Comparison of ENCODE assay signal across 6 cellular contexts in genomic region chr12:55706840-55707671, GRCh38. TPM values are rescaled to one million over a fixed set of nuclear protein-coding genes. Genes with fewer than 3 reads are reported as not detected.
A peak's percentile ranks its signal among the peaks of the same experiment; 100 is the strongest.
DNase-seq lines count a peak whose midpoint lies in the region; ATAC-seq and TF ChIP-seq lines count a peak whose summit lies in the region.

No MANE protein-coding gene starts in this region.

- peaks cover 21% of the 10 kb centered on the region for H3K4me1 Mint-ChIP-seq in CD4-positive, alpha-beta T cell (ENCODE audit: low read depth)
- H3K4me1 Mint-ChIP-seq in T-cell = peaks cover 16 to 23% (median 19%) of the 10 kb centered on the region in 3 donors

- peak overlapping the region; percentile 48 for H3K4me3 ChIP-seq in kidney epithelial cell (ENCODE audit: low read depth, low read length)

- no peak for DNase-seq in CD4-positive, alpha-beta T cell
- DNase-seq in T-cell (no peak), kidney epithelial cell (ENCODE audit: low read depth) (no peak), NCI-H82 (lab: John Stamatoyannopoulos, UW) (no peak), T-helper 9 cell (no peak)

- intact Hi-C loops in CD4-positive, alpha-beta T cell (cut with DNase I, micrococcal nuclease) = no loop called here

- no peak for TF ChIP-seq CTCF in CD4-positive, alpha-beta T cell (IDR thresholded peaks at IDR 0.05)
- no peak for TF ChIP-seq CTCF in kidney epithelial cell (IDR thresholded peaks at IDR 0.05; ENCODE audit: insufficient read depth, low read length, poor library complexity, severe bottlenecking)

- H3K36me3 Mint-ChIP-seq in CD4-positive, alpha-beta T cell (ENCODE audit: low read depth) = no peaks in the 10 kb centered on the region
- no peaks in the 10 kb centered on the region for H3K36me3 Mint-ChIP-seq in T-cell

- no peaks in the 10 kb centered on the region for H3K9me3 Mint-ChIP-seq in CD4-positive, alpha-beta T cell
- H3K9me3 Mint-ChIP-seq in T-cell = no peaks in the 10 kb centered on the region

- peak; percentile 12 for ATAC-seq in CD4-positive, alpha-beta T cell (ENCODE audit: poor library complexity)
- peak; percentile 20 to 43 (median 31) for ATAC-seq in T-cell (replicated peaks in 1 of 4)
- no peak for ATAC-seq in GM18867 (IDR thresholded peaks at IDR 0.05; ENCODE audit: unreplicated experiment)

- H3K27ac ChIP-seq in CD4-positive, alpha-beta T cell (ENCODE audit: low read depth, low read length) = no peak overlapping the region

- H3K27me3 ChIP-seq in CD4-positive, alpha-beta T cell (ENCODE audit: control insufficient read depth, insufficient read depth, low read length) = peaks cover 7% of the 10 kb centered on the region
- peaks cover 6% of the 10 kb centered on the region for H3K27me3 ChIP-seq in kidney epithelial cell (ENCODE audit: control insufficient read depth, insufficient read depth, low read length)

- POLR2A ChIA-PET in CD4-positive, alpha-beta T cell (lab: Charles Lee) = interaction anchor here (0.9 to 1.2 kb wide), 3 partner anchors 9 to 122 kb away, joined by 3 to 6 read pairs (median 4); partner anchors contain the start of genes BLOC1S1, CD63 and DNAJC14
- POLR2A ChIA-PET in T-cell (lab: Charles Lee) = no interaction called here

- H3K36me3 ChIP-seq in kidney epithelial cell (ENCODE audit: control insufficient read depth, insufficient read depth, low read length) = no peaks in the 10 kb centered on the region

- CTCF ChIA-PET in CD4-positive, alpha-beta T cell (lab: Charles Lee) = interaction anchor here (1.1 kb wide), 1 partner anchor 30 kb away, joined by 3 read pairs; no protein-coding TSS in a partner anchor
- CTCF ChIA-PET in T-cell (lab: Charles Lee) = interaction anchor here (0.6 to 1.2 kb wide), 2 partner anchors 51 to 1919 kb away, joined by 3 read pairs; no protein-coding TSS in a partner anchor

- H3K27ac Mint-ChIP-seq in CD4-positive, alpha-beta T cell = no peak overlapping the region
- no peak overlapping the region for H3K27ac Mint-ChIP-seq in T-cell

- H3K4me3 Mint-ChIP-seq in CD4-positive, alpha-beta T cell = peak overlapping the region; percentile 81
- H3K4me3 Mint-ChIP-seq in T-cell = peak overlapping the region; percentile 80 to 86 (median 81)

- H3K27me3 Mint-ChIP-seq in CD4-positive, alpha-beta T cell = peaks cover 39% of the 10 kb centered on the region
- peaks cover 25 to 27% of the 10 kb centered on the region in 2 donors for H3K27me3 Mint-ChIP-seq in T-cell

- no peaks in the 10 kb centered on the region for H3K9me3 ChIP-seq in CD4-positive, alpha-beta T cell (ENCODE audit: control insufficient read depth, low read length)

RNA-seq across cellular contexts. Expression of gene ITGA7, which starts 0.6 kb away (rescaled TPM):
- total RNA-seq in CD4-positive, alpha-beta T cell = 1 to 10 TPM; 1.2 to 1.6 TPM
- 1 to 10 TPM; 2.6 to 4.6 (median 3.1) TPM for total RNA-seq in T-cell
- 2.0 and 6.4 TPM in 2 replicates for total RNA-seq in kidney epithelial cell

RNA-seq across cellular contexts. Expression of gene BLOC1S1, which starts 8.8 kb away (rescaled TPM):
- 10 to 100 TPM; 34.8 to 36.9 TPM for total RNA-seq in CD4-positive, alpha-beta T cell
- total RNA-seq in T-cell (10 to 100 TPM; 49.4 to 76.6 (median 72.7) TPM), kidney epithelial cell (109 and 131 TPM in 2 replicates)

RNA-seq across cellular contexts. Expression of gene RDH5, which starts 13.1 kb away (rescaled TPM):
- total RNA-seq in CD4-positive, alpha-beta T cell = 1 to 10 TPM; 8.8 TPM
- total RNA-seq in T-cell (10 to 100 TPM; 13.0 to 29.1 (median 22.4) TPM), kidney epithelial cell (3.6 and 4.7 TPM in 2 replicates)

RNA-seq across cellular contexts. Expression of gene CD63, which starts 21.8 kb away (rescaled TPM):
- 10 to 100 TPM; 34.0 to 36.4 TPM for total RNA-seq in CD4-positive, alpha-beta T cell
- 10 to 100 TPM; 41.3 to 88.2 (median 73.5) TPM for total RNA-seq in T-cell
- total RNA-seq in kidney epithelial cell = 1,013 and 1,149 TPM in 2 replicates

RNA-seq across cellular contexts. Expression of gene GDF11, which starts 35.9 kb away (rescaled TPM):
- 1 to 10 TPM; 4.4 to 6.6 TPM for total RNA-seq in CD4-positive, alpha-beta T cell
- total RNA-seq in T-cell (10 to 100 TPM in 4 of 5 donors, 1 to 10 TPM in 1; 7.5 to 12.9 (median 11.5) TPM), kidney epithelial cell (5.4 and 10.7 TPM in 2 replicates)
